ENCODE assay signal across 32 cellular contexts in the genomic region with DNA sequence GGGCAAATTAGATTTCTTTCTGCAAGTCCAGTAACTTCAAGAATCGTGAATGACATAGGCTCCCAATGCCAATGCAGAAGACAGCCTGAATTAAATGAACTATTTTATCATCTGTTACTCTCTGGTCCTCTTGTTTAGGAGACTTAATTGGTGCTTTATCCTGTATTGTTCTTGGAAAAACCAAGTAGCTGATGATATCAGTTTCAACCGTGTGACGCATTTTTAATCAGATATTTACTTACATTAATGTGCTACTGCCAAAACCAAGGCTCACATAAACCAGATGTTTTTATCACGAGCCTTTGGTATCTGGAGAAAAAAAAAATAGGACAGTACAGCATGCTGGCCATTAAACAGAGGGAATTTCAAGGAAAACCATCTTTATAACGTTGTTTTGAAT.
"Had no signal": no experiment of that assay in that cellular context is flagged by ENCODE, and none has a peak within 500 bp of the region (broad histone marks: within the 10 kb centered on the region; RNA-seq: fewer than 3 reads in every experiment).

No MANE protein-coding gene starts in this region.

- H3K27ac ChIP-seq: adrenal gland, body of pancreas, epithelial cell of prostate, esophagus squamous epithelium, WERI-Rb-1 had no signal

- DNase-seq: activated B cell treated with CpG ODN at 0.5 μM for 24 hours; activated CD4-positive, alpha-beta memory T cell treated with anti-CD3 and anti-CD28 coated beads for 36 hours; activated CD4-positive, alpha-beta T cell treated with anti-CD3 and anti-CD28 coated beads for 48 hours; activated CD4-positive, alpha-beta T cell treated with anti-CD3 and anti-CD28 coated beads, Interleukin-2, amount 50 U/mL, for 1 hour; activated CD8-positive, alpha-beta memory T cell treated with anti-CD3 and anti-CD28 coated beads, Interleukin-2, amount 10 ng/mL, durations not matched to agents 7 days and 5 days; activated CD8-positive, alpha-beta memory T cell treated with anti-CD3 and anti-CD28 coated beads, Interleukin-2, amount 50 U/mL, for 4 hours; activated CD8-positive, alpha-beta T cell treated with anti-CD3 and anti-CD28 coated beads, Interleukin-2, amount 10 ng/mL, durations not matched to agents 7 days and 5 days; activated effector memory CD4-positive, alpha-beta T cell treated with anti-CD3 and anti-CD28 coated beads, Interleukin-2, amount 50 U/mL, for 16 hours; activated naive CD4-positive, alpha-beta T cell treated with anti-CD3 and anti-CD28 coated beads for 36 hours; activated naive CD8-positive, alpha-beta T cell treated with anti-CD3 and anti-CD28 coated beads for 36 hours; activated naive CD8-positive, alpha-beta T cell treated with anti-CD3 and anti-CD28 coated beads, Interleukin-2, amount 50 U/mL, for 24 hours; activated T-cell treated with anti-CD3 and anti-CD28 coated beads, Interleukin-2, amount 50 U/mL, for 1 hour; activated T-cell treated with anti-CD3 and anti-CD28 coated beads, Interleukin-2, amount 50 U/mL, for 48 hours; adrenal gland; amygdala; aorta; body of pancreas; caudate nucleus; cortex of kidney; dermis blood vessel endothelial cell; effector CD4-positive, alpha-beta T cell; effector memory CD8-positive, alpha-beta T cell; esophagus squamous epithelium; foreskin fibroblast; head of caudate nucleus; T-helper 2 cell; WERI-Rb-1 had no signal

- FAIRE-seq: colon, endothelial cell of umbilical vein, frontal cortex had no signal

- H3K36me3 ChIP-seq: adrenal gland, esophagus squamous epithelium, WERI-Rb-1 had no signal

- ATAC-seq: activated CD4-positive, CD25-positive, alpha-beta regulatory T cell treated with anti-CD3 and anti-CD28 coated beads, Interleukin-2, amount 50 U/mL, for 24 hours; activated CD8-positive, alpha-beta memory T cell treated with anti-CD3 and anti-CD28 coated beads, Interleukin-2, amount 10 ng/mL, durations not matched to agents 7 days and 5 days; activated CD8-positive, alpha-beta T cell treated with anti-CD3 and anti-CD28 coated beads, Interleukin-2, amount 10 ng/mL, durations not matched to agents 7 days and 5 days; activated naive CD8-positive, alpha-beta T cell treated with anti-CD3 and anti-CD28 coated beads, Interleukin-2, amount 50 U/mL, for 24 hours; body of pancreas; effector memory CD8-positive, alpha-beta T cell had no signal

- H3K4me1 ChIP-seq: adrenal gland, body of pancreas, esophagus squamous epithelium had no signal

- H3K4me3 ChIP-seq: adrenal gland, body of pancreas, esophagus squamous epithelium had no signal

- H3K9me3 ChIP-seq: adrenal gland, body of pancreas, esophagus squamous epithelium had no signal
